35 cellular contexts compared by ENCODE assay signal in the genomic region with DNA sequence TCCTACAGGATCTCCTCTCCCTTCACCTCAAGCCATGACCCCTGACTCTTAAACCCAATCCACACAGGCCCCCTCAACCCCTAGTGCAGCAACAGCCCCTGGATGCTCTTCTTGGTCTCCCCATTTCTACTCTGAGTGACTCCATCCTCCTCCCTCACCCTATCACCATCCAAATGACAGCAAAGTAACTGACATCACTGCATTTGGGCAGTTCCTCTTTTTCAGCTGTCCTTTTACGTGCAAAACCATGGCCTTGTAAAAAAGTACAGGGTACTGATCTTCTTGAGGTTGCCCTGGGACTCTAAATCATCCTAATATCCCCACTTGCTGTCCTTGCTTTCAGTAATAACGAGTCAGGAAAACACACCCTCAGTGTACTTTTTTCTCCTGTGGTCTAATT.
"Had no signal": no experiment of that assay in that cellular context is flagged by ENCODE, and none has a peak within 500 bp of the region (broad histone marks: within the 10 kb centered on the region; RNA-seq: fewer than 3 reads in every experiment).

No MANE protein-coding gene starts in this region.

- H3K27ac ChIP-seq: ascending aorta, cardiac muscle cell, PC-9, RWPE1, VCaP had no signal

- H3K4me3 ChIP-seq: ascending aorta, cardiac muscle cell, PC-9 had no signal

- H3K36me3 Mint-ChIP-seq: activated CD4-positive, alpha-beta memory T cell treated with anti-CD3 and anti-CD28 coated beads for 36 hours; activated naive CD4-positive, alpha-beta T cell treated with anti-CD3 and anti-CD28 coated beads, Interleukin-2, amount 50 U/mL, for 24 hours; activated naive CD8-positive, alpha-beta T cell treated with anti-CD3 and anti-CD28 coated beads, Interleukin-2, amount 10 ng/mL, durations not matched to agents 7 days and 5 days had no signal

- H3K4me1 ChIP-seq: ascending aorta had no signal

- H3K27me3 ChIP-seq: ascending aorta, cardiac muscle cell had no signal

- ATAC-seq: activated T-cell treated with anti-CD3 and anti-CD28 coated beads, Interleukin-2, amount 50 U/mL, for 4 hours; activated T-helper 17 cell treated with anti-CD3 and anti-CD28 coated beads, Interleukin-2, amount 50 U/mL, for 72 hours; Right ventricle myocardium inferior; SK-N-SH treated with all-trans-retinoic acid at 6 μM for 48 hours had no signal

- H3K9me3 Mint-ChIP-seq: activated B cell treated with CpG ODN at 0.5 μM for 24 hours; activated CD4-positive, alpha-beta memory T cell treated with anti-CD3 and anti-CD28 coated beads for 36 hours; activated naive CD4-positive, alpha-beta T cell treated with anti-CD3 and anti-CD28 coated beads, Interleukin-2, amount 50 U/mL, for 24 hours; activated T-cell treated with anti-CD3 and anti-CD28 coated beads, Interleukin-2, amount 50 U/mL, for 4 hours; activated T-helper 17 cell treated with anti-CD3 and anti-CD28 coated beads, Interleukin-2, amount 50 U/mL, for 72 hours; central memory CD8-positive, alpha-beta T cell had no signal

- H3K4me3 Mint-ChIP-seq: activated B cell treated with CpG ODN at 0.5 μM for 24 hours; activated CD4-positive, alpha-beta memory T cell treated with anti-CD3 and anti-CD28 coated beads for 36 hours; activated naive CD4-positive, alpha-beta T cell treated with anti-CD3 and anti-CD28 coated beads, Interleukin-2, amount 50 U/mL, for 24 hours; activated naive CD8-positive, alpha-beta T cell treated with anti-CD3 and anti-CD28 coated beads, Interleukin-2, amount 10 ng/mL, durations not matched to agents 7 days and 5 days; activated T-cell treated with anti-CD3 and anti-CD28 coated beads, Interleukin-2, amount 50 U/mL, for 4 hours; activated T-helper 17 cell treated with anti-CD3 and anti-CD28 coated beads, Interleukin-2, amount 50 U/mL, for 72 hours; central memory CD8-positive, alpha-beta T cell had no signal

- H3K27ac Mint-ChIP-seq: activated B cell treated with CpG ODN at 0.5 μM for 24 hours; activated CD4-positive, alpha-beta memory T cell treated with anti-CD3 and anti-CD28 coated beads for 36 hours; activated naive CD4-positive, alpha-beta T cell treated with anti-CD3 and anti-CD28 coated beads, Interleukin-2, amount 50 U/mL, for 24 hours; activated naive CD8-positive, alpha-beta T cell treated with anti-CD3 and anti-CD28 coated beads, Interleukin-2, amount 10 ng/mL, durations not matched to agents 7 days and 5 days; activated T-helper 17 cell treated with anti-CD3 and anti-CD28 coated beads, Interleukin-2, amount 50 U/mL, for 72 hours had no signal

- H3K9me3 ChIP-seq: ascending aorta had no signal

- H3K36me3 ChIP-seq: ascending aorta, cardiac muscle cell had no signal

- H3K4me1 Mint-ChIP-seq: activated B cell treated with CpG ODN at 0.5 μM for 24 hours; activated naive CD4-positive, alpha-beta T cell treated with anti-CD3 and anti-CD28 coated beads, Interleukin-2, amount 50 U/mL, for 24 hours; activated naive CD8-positive, alpha-beta T cell treated with anti-CD3 and anti-CD28 coated beads, Interleukin-2, amount 10 ng/mL, durations not matched to agents 7 days and 5 days; activated T-helper 17 cell treated with anti-CD3 and anti-CD28 coated beads, Interleukin-2, amount 50 U/mL, for 72 hours; central memory CD8-positive, alpha-beta T cell had no signal

- DNase-seq: activated B cell treated with CpG ODN at 0.5 μM for 24 hours; activated CD4-positive, alpha-beta memory T cell treated with anti-CD3 and anti-CD28 coated beads for 36 hours; activated CD4-positive, alpha-beta T cell treated with anti-CD3 and anti-CD28 coated beads for 4 hours; activated CD4-positive, alpha-beta T cell treated with anti-CD3 and anti-CD28 coated beads, Interleukin-2, amount 50 U/mL, for 1 hour; activated CD4-positive, CD25-positive, alpha-beta regulatory T cell treated with anti-CD3 and anti-CD28 coated beads, Interleukin-2, amount 50 U/mL, for 72 hours; activated CD8-positive, alpha-beta memory T cell treated with anti-CD3 and anti-CD28 coated beads, Interleukin-2, amount 50 U/mL, for 4 hours; activated gamma-delta T cell; activated naive CD4-positive, alpha-beta T cell treated with Interleukin-2 at 50 U/mL for 16 hours; activated naive CD8-positive, alpha-beta T cell treated with anti-CD3 and anti-CD28 coated beads, Interleukin-2, amount 10 ng/mL, durations not matched to agents 7 days and 5 days; activated T-cell treated with anti-CD3 and anti-CD28 coated beads for 4 hours; activated T-cell treated with anti-CD3 and anti-CD28 coated beads, Interleukin-2, amount 50 U/mL, for 4 hours; amygdala; Karpas-422; NCI-H1105; NCI-H1417 treated with DMSO at 0.1 percent for 48 hours; NCI-H187 treated with DMSO at 0.1 percent for 48 hours; NCI-H2081; NCI-H2171 treated with DMSO at 0.1 percent for 48 hours; NCI-H226; NCI-H524 treated with DMSO at 0.1 percent for 48 hours; PC-9; SIG-M5; SW 1271; T-helper 1 cell; T-helper 2 cell; T-helper 9 cell had no signal
